ENCODE assay signal across 8 cellular contexts in genomic region chr12:26971963-26972362, GRCh38. TPM values are rescaled to one million over a fixed set of nuclear protein-coding genes. Genes with fewer than 3 reads are reported as not detected.
DNase-seq lines count a peak whose midpoint lies in the region; ATAC-seq, FAIRE-seq and TF ChIP-seq lines count a peak whose summit lies in the region.

No MANE protein-coding gene starts in this region.

- peaks cover 76% of the 10 kb centered on the region for H3K36me3 ChIP-seq in lower lobe of right lung

- 83% methylated on average over 2 of the region's 2 CpGs for WGBS in right cardiac atrium

- no peak for TF ChIP-seq CTCF in lower lobe of right lung (IDR thresholded peaks at IDR 0.05)

- no peak overlapping the region for H3K27ac ChIP-seq in lower lobe of right lung
- no peak overlapping the region for H3K27ac ChIP-seq in substantia nigra (ENCODE audit: low read depth, low read length, poor library complexity, severe bottlenecking)
- no peak overlapping the region for H3K27ac ChIP-seq in right cardiac atrium (ENCODE audit: low read length)

- DNase-seq in GM19239 (ENCODE audit: insufficient read length, low spot score) (peak; percentile 55), lower lobe of right lung (no peak), substantia nigra (lab: John Stamatoyannopoulos, UW) (no peak), right cardiac atrium (no peak), NCI-H2081 (lab: John Stamatoyannopoulos, UW) (no peak)
- DNase-seq in activated CD8-positive, alpha-beta memory T cell treated with anti-CD3 and anti-CD28 coated beads, Interleukin-2, amount 50 U/mL, for 48 hours: peak; percentile 64
- DNase-seq in stimulated activated CD8-positive, alpha-beta memory T cell treated with anti-CD3 and anti-CD28 coated beads, Interleukin-12 subunit alpha, Interleukin-12 subunit beta, amount 100 ng/mL, for 4 hours (ENCODE audit: low read depth): peak; percentile 24

- intact Hi-C loops in lower lobe of right lung (cut with DNase I) (no loop called here), right cardiac atrium (cut with DNase I) (no loop called here)

- H3K4me3 ChIP-seq in lower lobe of right lung (no peak overlapping the region), right cardiac atrium (ENCODE audit: low read length) (no peak overlapping the region)

- ATAC-seq in HG03159 (IDR thresholded peaks at IDR 0.05; ENCODE audit: unreplicated experiment) (peak; percentile 95), lower lobe of right lung (no peak), right cardiac atrium (no peak)

- H3K27me3 ChIP-seq in lower lobe of right lung (ENCODE audit: low read depth) (no peaks in the 10 kb centered on the region), right cardiac atrium (ENCODE audit: control insufficient read depth, insufficient read depth) (no peaks in the 10 kb centered on the region)

- H3K9me3 ChIP-seq in lower lobe of right lung (no peaks in the 10 kb centered on the region), right cardiac atrium (ENCODE audit: control insufficient read depth, low read length) (no peaks in the 10 kb centered on the region)

- H3K4me1 ChIP-seq in lower lobe of right lung (no peaks in the 10 kb centered on the region), right cardiac atrium (ENCODE audit: control insufficient read depth, insufficient read depth, low read length) (no peaks in the 10 kb centered on the region)

- FAIRE-seq in GM19239 (lab: Jason Lieb, UNC): peak; percentile 96

RNA-seq across cellular contexts. Expression of gene FGFR1OP2, which starts 33.7 kb away (rescaled TPM):
- total RNA-seq in lower lobe of right lung: 55.2 TPM
- total RNA-seq in right cardiac atrium: 10 to 100 TPM; 37.9 to 43.7 (median 39.9) TPM
- 33.4 TPM for polyA plus RNA-seq in right cardiac atrium

RNA-seq across cellular contexts. Expression of gene INTS13, which starts 34.2 kb away (rescaled TPM):
- total RNA-seq in lower lobe of right lung: 14.1 TPM
- total RNA-seq in right cardiac atrium: 10 to 100 TPM; 14.7 to 19.8 (median 15.4) TPM
- 15.8 TPM for polyA plus RNA-seq in right cardiac atrium

RNA-seq across cellular contexts. Expression of gene TM7SF3, which starts 42.2 kb away (rescaled TPM):
- total RNA-seq in lower lobe of right lung (70.9 TPM), right cardiac atrium (10 to 100 TPM; 23.6 to 31.1 (median 26.3) TPM)
- 7.9 TPM for polyA plus RNA-seq in right cardiac atrium

RNA-seq across cellular contexts. Expression of gene MED21, which starts 50.4 kb away (rescaled TPM):
- total RNA-seq in lower lobe of right lung: 90.3 TPM
- 10 to 100 TPM; 61.9 to 69.6 (median 65.1) TPM for total RNA-seq in right cardiac atrium
- 44.1 TPM for polyA plus RNA-seq in right cardiac atrium

Comparison
In these comparisons a context has a peak if more than half of its experiments do, and no peak if none do; other contexts are left out.
1. DNase-seq: peak in GM19239 (single experiment), activated CD8-positive, alpha-beta memory T cell treated with anti-CD3 and anti-CD28 coated beads, Interleukin-2, amount 50 U/mL, for 48 hours (single experiment) and stimulated activated CD8-positive, alpha-beta memory T cell treated with anti-CD3 and anti-CD28 coated beads, Interleukin-12 subunit alpha, Interleukin-12 subunit beta, amount 100 ng/mL, for 4 hours (single experiment); none in lower lobe of right lung (single experiment), substantia nigra (0 of 49), right cardiac atrium (0 of 3) and NCI-H2081 (0 of 2).